Comparison of ENCODE assay signal across 3 cellular contexts in the genomic region with DNA sequence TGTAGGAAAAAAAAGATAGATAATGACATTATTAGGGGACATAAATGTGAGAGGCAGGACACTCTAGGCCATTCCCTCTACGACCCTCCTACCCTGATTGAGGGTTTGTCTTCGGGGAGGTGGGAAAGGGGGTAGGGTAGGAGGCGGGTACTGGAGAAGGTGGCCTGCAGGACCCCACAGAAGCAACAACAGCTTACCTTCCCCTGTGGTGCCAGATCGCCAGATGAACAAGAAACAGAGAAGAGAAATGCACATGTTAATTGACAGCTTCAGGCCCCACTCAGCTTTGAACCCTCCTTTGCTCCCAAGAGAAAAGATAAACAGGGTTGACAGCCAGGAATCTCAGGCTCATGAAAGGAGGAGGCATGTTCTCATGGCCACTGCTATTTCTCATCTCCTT.
A peak's percentile ranks its signal among the peaks of the same experiment; 100 is the strongest.
TF ChIP-seq lines count a peak whose summit lies in the region.

No MANE protein-coding gene starts in this region.

TF ChIP-seq in HEK293T, 16 proteins besides CTCF, POLR2A, EP300 and RAD21:
- TF ChIP-seq SUZ12 (IDR thresholded peaks at IDR 0.05): no peak
- TF ChIP-seq LEF1 (IDR thresholded peaks at IDR 0.05; ENCODE audit: borderline replicate concordance): no peak
- TF ChIP-seq, protein P1, sequence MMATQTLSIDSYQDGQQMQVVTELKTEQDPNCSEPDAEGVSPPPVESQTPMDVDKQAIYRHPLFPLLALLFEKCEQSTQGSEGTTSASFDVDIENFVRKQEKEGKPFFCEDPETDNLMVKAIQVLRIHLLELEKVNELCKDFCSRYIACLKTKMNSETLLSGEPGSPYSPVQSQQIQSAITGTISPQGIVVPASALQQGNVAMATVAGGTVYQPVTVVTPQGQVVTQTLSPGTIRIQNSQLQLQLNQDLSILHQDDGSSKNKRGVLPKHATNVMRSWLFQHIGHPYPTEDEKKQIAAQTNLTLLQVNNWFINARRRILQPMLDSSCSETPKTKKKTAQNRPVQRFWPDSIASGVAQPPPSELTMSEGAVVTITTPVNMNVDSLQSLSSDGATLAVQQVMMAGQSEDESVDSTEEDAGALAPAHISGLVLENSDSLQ (IDR thresholded peaks at IDR 0.05): peak; percentile 51
- no peak for TF ChIP-seq BHLHE40 (IDR thresholded peaks at IDR 0.05; ENCODE audit: borderline replicate concordance)
- no peak for TF ChIP-seq L3MBTL2 (conservative IDR thresholded peaks at IDR 0.05)

TF ChIP-seq in K562, 482 proteins besides CTCF, POLR2A, EP300 and RAD21:
- TF ChIP-seq XRCC3 (IDR thresholded peaks at IDR 0.05): no peak
- TF ChIP-seq, protein P1 (IDR thresholded peaks at IDR 0.05): peak; percentile 68

TF ChIP-seq in GM12891, 5 proteins besides CTCF, POLR2A, EP300 and RAD21:
- TF ChIP-seq POLR2AphosphoS5 (IDR thresholded peaks at IDR 0.05; ENCODE audit: low read depth, low read length): no peak
- TF ChIP-seq SPI1 (IDR thresholded peaks at IDR 0.05; ENCODE audit: low read depth, low read length): no peak
- TF ChIP-seq TAF1 (IDR thresholded peaks at IDR 0.05; ENCODE audit: low read depth, low read length): no peak
- no peak for TF ChIP-seq POU2F2 (IDR thresholded peaks at IDR 0.05; ENCODE audit: low read depth, low read length)
- TF ChIP-seq PAX5 (IDR thresholded peaks at IDR 0.05; ENCODE audit: insufficient read depth, low read length, severe bottlenecking): no peak
